Comparison of ENCODE assay signal across 12 cellular contexts in genomic region chr20:33423141-33423834, GRCh38. TPM values are rescaled to one million over a fixed set of nuclear protein-coding genes. Genes with fewer than 3 reads are reported as not detected.
DNase-seq lines count a peak whose midpoint lies in the region; ATAC-seq and TF ChIP-seq lines count a peak whose summit lies in the region.
"Had no signal": no experiment of that assay in that cellular context is flagged by ENCODE, and none has a peak within 500 bp of the region (broad histone marks: within the 10 kb centered on the region; RNA-seq: fewer than 3 reads in every experiment).

No MANE protein-coding gene starts in this region.

- H3K9me3 ChIP-seq in body of pancreas (no peaks in the 10 kb centered on the region), thyroid gland (no peaks in the 10 kb centered on the region)
- H3K9me3 ChIP-seq: neutrophil had no signal

- H3K27me3 Mint-ChIP-seq in activated T-cell treated with anti-CD3 and anti-CD28 coated beads, Interleukin-2, amount 50 U/mL, for 4 hours (ENCODE audit: low read depth): no peaks in the 10 kb centered on the region
- H3K27me3 Mint-ChIP-seq: activated CD4-positive, alpha-beta T cell treated with anti-CD3 and anti-CD28 coated beads for 36 hours had no signal

- H3K9me3 Mint-ChIP-seq in activated T-cell treated with anti-CD3 and anti-CD28 coated beads, Interleukin-2, amount 50 U/mL, for 4 hours: no peaks in the 10 kb centered on the region

- TF ChIP-seq CTCF in body of pancreas (IDR thresholded peaks at IDR 0.05) (no peak), thyroid gland (IDR thresholded peaks at IDR 0.05) (no peak)

- no peak overlapping the region for H3K27ac ChIP-seq in body of pancreas
- H3K27ac ChIP-seq in thyroid gland: peak overlapping the region; percentile 56 to 86 (median 77)
- H3K27ac ChIP-seq: neutrophil had no signal

- no peaks in the 10 kb centered on the region for H3K36me3 Mint-ChIP-seq in activated T-cell treated with anti-CD3 and anti-CD28 coated beads, Interleukin-2, amount 50 U/mL, for 4 hours (ENCODE audit: insufficient read depth)

- ATAC-seq in body of pancreas: peak; percentile 42
- ATAC-seq in activated T-cell treated with anti-CD3 and anti-CD28 coated beads, Interleukin-2, amount 50 U/mL, for 4 hours: no peak
- no peak for ATAC-seq in HG03457 (IDR thresholded peaks at IDR 0.05; ENCODE audit: unreplicated experiment)
- ATAC-seq: activated CD4-positive, alpha-beta T cell treated with anti-CD3 and anti-CD28 coated beads for 36 hours had no signal

- H3K4me1 ChIP-seq in body of pancreas (peaks cover 4% of the 10 kb centered on the region), thyroid gland (peaks cover 0 to 10% of the 10 kb centered on the region in 2 donors)

- no peak for TF ChIP-seq POLR2A in body of pancreas (IDR thresholded peaks at IDR 0.05)
- TF ChIP-seq POLR2A in thyroid gland (IDR thresholded peaks at IDR 0.05): no peak

- intact Hi-C loops in body of pancreas (cut with DNase I) (no loop called here), thyroid gland (cut with DNase I) (no loop called here)

- DNase-seq in HPDE6-E6E7 (ENCODE audit: extremely low spot score) (peak; percentile 66), body of pancreas (peak in 1 of 4 donors; percentile 30), kidney tubule cell (ENCODE audit: low spot score) (peak; percentile 48), thyroid gland (peak in 1 of 2 donors; percentile 43), DMS153 (lab: John Stamatoyannopoulos, UW) (no peak), NCI-H1417 (lab: John Stamatoyannopoulos, UW) (no peak)
- DNase-seq in activated T-cell treated with anti-CD3 and anti-CD28 coated beads, Interleukin-2, amount 50 U/mL, for 4 hours: no peak
- DNase-seq: activated CD4-positive, alpha-beta T cell treated with anti-CD3 and anti-CD28 coated beads for 36 hours; dermis blood vessel endothelial cell; NCI-H446 had no signal

- 78 to 82% methylated on average over 2 to 7 of the region's 7 CpGs for WGBS in body of pancreas, 2 donors
- WGBS in thyroid gland, 2 donors: 51 to 55% methylated on average over 5 to 7 of the region's 7 CpGs

- no peaks in the 10 kb centered on the region for H3K4me1 Mint-ChIP-seq in activated T-cell treated with anti-CD3 and anti-CD28 coated beads, Interleukin-2, amount 50 U/mL, for 4 hours (ENCODE audit: low read depth)
- H3K4me1 Mint-ChIP-seq: activated CD4-positive, alpha-beta T cell treated with anti-CD3 and anti-CD28 coated beads for 36 hours had no signal

- H3K4me3 Mint-ChIP-seq in activated T-cell treated with anti-CD3 and anti-CD28 coated beads, Interleukin-2, amount 50 U/mL, for 4 hours: no peak overlapping the region
- H3K4me3 Mint-ChIP-seq: activated CD4-positive, alpha-beta T cell treated with anti-CD3 and anti-CD28 coated beads for 36 hours had no signal

- no peaks in the 10 kb centered on the region for H3K36me3 ChIP-seq in body of pancreas (replicated peaks in 1 of 2; ENCODE audit: insufficient read depth in 1 of 2, low read depth in 2 of 2)
- H3K36me3 ChIP-seq in thyroid gland: no peaks in the 10 kb centered on the region
- H3K36me3 ChIP-seq: neutrophil had no signal

- H3K27me3 ChIP-seq in body of pancreas (no peaks in the 10 kb centered on the region), thyroid gland (no peaks in the 10 kb centered on the region)
- H3K27me3 ChIP-seq: neutrophil had no signal

- no peak overlapping the region for H3K4me3 ChIP-seq in body of pancreas
- no peak overlapping the region for H3K4me3 ChIP-seq in thyroid gland (replicated peaks in 1 of 3)

RNA-seq across cellular contexts. Expression of gene SNTA1, which starts 20.3 kb away (rescaled TPM):
- total RNA-seq in body of pancreas (10 to 100 TPM; 19.8 to 22.6 TPM), thyroid gland (100 to 1,000 TPM; 193 to 291 (median 248) TPM)
- total RNA-seq in activated T-cell treated with anti-CD3 and anti-CD28 coated beads, Interleukin-2, amount 50 U/mL, for 4 hours: 1 to 10 TPM; 1.2 to 2.7 (median 2.4) TPM

RNA-seq across cellular contexts. Expression of gene CDK5RAP1, which starts 22.0 kb away (rescaled TPM):
- total RNA-seq in body of pancreas: 10 to 100 TPM in 1 of 2 donors, 1 to 10 TPM in 1; 8.8 to 27.0 TPM
- 10 to 100 TPM; 26.6 to 41.8 (median 37.8) TPM for total RNA-seq in thyroid gland
- total RNA-seq in activated T-cell treated with anti-CD3 and anti-CD28 coated beads, Interleukin-2, amount 50 U/mL, for 4 hours: 10 to 100 TPM; 52.6 to 55.7 (median 53.8) TPM

Comparison
In these comparisons a context has a peak if more than half of its experiments do, and no peak if none do; other contexts are left out.
1. DNase-seq: peak in HPDE6-E6E7 (single experiment) and kidney tubule cell (single experiment); none in activated T-cell treated with anti-CD3 and anti-CD28 coated beads, Interleukin-2, amount 50 U/mL, for 4 hours (single experiment), DMS153 (single experiment) and NCI-H1417 (0 of 3).
2. H3K27ac ChIP-seq: peak in thyroid gland (3 of 3); none in body of pancreas (0 of 4).
3. RNA of gene SNTA1, which starts 20.3 kb away (total RNA-seq): 193 to 291 TPM in thyroid gland; 19.8 to 22.6 TPM in body of pancreas and 1.2 to 2.7 TPM in activated T-cell treated with anti-CD3 and anti-CD28 coated beads, Interleukin-2, amount 50 U/mL, for 4 hours; every median in the first group is over 4 times any median in the second.